In genomic region chr11:57303990-57304579, GRCh38 we compare ENCODE assay signal across 10 cellular contexts. TPM values are rescaled to one million over a fixed set of nuclear protein-coding genes. Genes with fewer than 3 reads are reported as not detected.
DNase-seq lines count a peak whose midpoint lies in the region; ATAC-seq and TF ChIP-seq lines count a peak whose summit lies in the region.
"Had no signal": no experiment of that assay in that cellular context is flagged by ENCODE, and none has a peak within 500 bp of the region (broad histone marks: within the 10 kb centered on the region; RNA-seq: fewer than 3 reads in every experiment).

No MANE protein-coding gene starts in this region.

- H3K36me3 Mint-ChIP-seq in T-helper 17 cell (ENCODE audit: low read depth) = peaks cover 6% of the 10 kb centered on the region

- H3K4me1 Mint-ChIP-seq in T-helper 17 cell = peaks cover 2% of the 10 kb centered on the region

- no peak overlapping the region for H3K4me3 Mint-ChIP-seq in T-helper 17 cell
- H3K4me3 Mint-ChIP-seq: B cell had no signal

- H3K4me3 ChIP-seq in AG10803 (ENCODE audit: low read length) = no peak overlapping the region

- H3K27ac Mint-ChIP-seq in T-helper 17 cell = no peak overlapping the region
- H3K27ac Mint-ChIP-seq: B cell had no signal

- no peaks in the 10 kb centered on the region for H3K9me3 ChIP-seq in T-helper 17 cell (ENCODE audit: control insufficient read depth, low read length, poor library complexity, severe bottlenecking)

- DNase-seq in AG10803 (ENCODE audit: low read depth) (peak; percentile 40), NCI-H1105 (lab: John Stamatoyannopoulos, UW) (peak; percentile 39), astrocyte of the hippocampus (ENCODE audit: low read depth, low spot score) (peak; percentile 64), lung microvascular endothelial cell (ENCODE audit: low read depth in 2 of 2) (peak; percentile 51), NK-92 (lab: John Stamatoyannopoulos, UW; ENCODE audit: unreplicated experiment) (no peak), T-helper 17 cell (no peak)
- DNase-seq: activated T-cell treated with anti-CD3 and anti-CD28 coated beads, Interleukin-2, amount 50 U/mL, for 48 hours had no signal

- no peak for ATAC-seq in T-helper 17 cell
- no peak for ATAC-seq in HG03520 (IDR thresholded peaks at IDR 0.05; ENCODE audit: unreplicated experiment)
- no peak for ATAC-seq in GM18858 (IDR thresholded peaks at IDR 0.05; ENCODE audit: unreplicated experiment)

- no peak for TF ChIP-seq CTCF in AG10803 (conservative IDR thresholded peaks at IDR 0.05; ENCODE audit: low read length)

- H3K27me3 Mint-ChIP-seq in T-helper 17 cell = no peaks in the 10 kb centered on the region
- H3K27me3 Mint-ChIP-seq: B cell had no signal

RNA-seq across cellular contexts. Expression of gene TNKS1BP1, which starts 20.7 kb away (rescaled TPM):
- total RNA-seq in lung microvascular endothelial cell (39.2 and 44.6 TPM in 2 replicates), T-helper 17 cell (10 to 100 TPM in 1 of 2 donors, 1 to 10 TPM in 1; 8.7 to 16.2 TPM)

RNA-seq across cellular contexts. Expression of gene SSRP1, which starts 31.6 kb away (rescaled TPM):
- total RNA-seq in lung microvascular endothelial cell = 34.5 and 46.9 TPM in 2 replicates
- total RNA-seq in T-helper 17 cell = 10 to 100 TPM; 46.4 to 47.2 TPM

RNA-seq across cellular contexts. Expression of gene P2RX3, which starts 34.1 kb away (rescaled TPM):
- not detected in 2 replicates for total RNA-seq in lung microvascular endothelial cell
- not detected for total RNA-seq in T-helper 17 cell
- total RNA-seq: B cell had no signal

Comparison
In these comparisons a context has a peak if more than half of its experiments do, and no peak if none do; other contexts are left out.
1. DNase-seq: peak in AG10803 (single experiment), NCI-H1105 (single experiment), astrocyte of the hippocampus (single experiment) and lung microvascular endothelial cell (2 of 2); none in NK-92 (single experiment) and T-helper 17 cell (0 of 3).